ENCODE assay signal across 8 cellular contexts in genomic region chr19:6110360-6110977, GRCh38. TPM values are rescaled to one million over a fixed set of nuclear protein-coding genes. Genes with fewer than 3 reads are reported as not detected.
DNase-seq lines count a peak whose midpoint lies in the region; ATAC-seq and TF ChIP-seq lines count a peak whose summit lies in the region.

Gene RFX2, minus strand, starts transcription at chr19:6110500. Its CDS starts 63,004 bp downstream, at chr19:6047496.

- peak; percentile 85 for ATAC-seq in GM18499 (IDR thresholded peaks at IDR 0.05; ENCODE audit: insufficient read depth, unreplicated experiment)
- ATAC-seq in HG02885 (IDR thresholded peaks at IDR 0.05; ENCODE audit: poor library complexity, unreplicated experiment), result peak; percentile 94

- DNase-seq in NCI-H1694 (lab: John Stamatoyannopoulos, UW) (peak; percentile 94), T-helper 1 cell (peak; percentile 98 to 99 (median 99)), amniotic stem cell (lab: John Stamatoyannopoulos, UW) (peak; percentile 97), left ventricle myocardium inferior (peak; percentile 99), progenitor cell of endocrine pancreas (ENCODE audit: low spot score, unreplicated experiment) (peak; percentile 99), ureter (ENCODE audit: low spot score) (peak; percentile 99)

- no peak for TF ChIP-seq CTCF in left ventricle myocardium inferior (IDR thresholded peaks at IDR 0.05; ENCODE audit: borderline replicate concordance)
- no peak for TF ChIP-seq CTCF in progenitor cell of endocrine pancreas (IDR thresholded peaks at IDR 0.05; ENCODE audit: unreplicated experiment)

- H3K27ac Mint-ChIP-seq in progenitor cell of endocrine pancreas, result peak within 1 kb of the TSS; percentile 92

- H3K9me3 Mint-ChIP-seq in progenitor cell of endocrine pancreas (ENCODE audit: low read depth), result peaks cover 3% of the 10 kb centered on the region

- H3K4me3 ChIP-seq in left ventricle myocardium inferior, result peak within 1 kb of the TSS; percentile 82

- H3K4me1 ChIP-seq in left ventricle myocardium inferior, result peaks cover 36% of the 10 kb centered on the region

- H3K9me3 ChIP-seq in left ventricle myocardium inferior (replicated peaks), result no peaks in the 10 kb centered on the region

- no peaks in the 10 kb centered on the region for H3K36me3 Mint-ChIP-seq in progenitor cell of endocrine pancreas (ENCODE audit: insufficient read depth)

- no peaks in the 10 kb centered on the region for H3K36me3 ChIP-seq in left ventricle myocardium inferior

- peak within 1 kb of the TSS; percentile 86 for H3K27ac ChIP-seq in left ventricle myocardium inferior (replicated peaks)

- no peaks in the 10 kb centered on the region for H3K27me3 ChIP-seq in left ventricle myocardium inferior (ENCODE audit: low read depth)

- peak within 1 kb of the TSS; percentile 86 for H3K4me3 Mint-ChIP-seq in progenitor cell of endocrine pancreas (ENCODE audit: low read depth)

- H3K27me3 Mint-ChIP-seq in progenitor cell of endocrine pancreas, result no peaks in the 10 kb centered on the region

- intact Hi-C loops in left ventricle myocardium inferior (cut with micrococcal nuclease), result no loop called here

- H3K4me1 Mint-ChIP-seq in progenitor cell of endocrine pancreas (ENCODE audit: low read depth), result peaks cover 19% of the 10 kb centered on the region

RNA-seq across cellular contexts. Expression of gene RFX2, which starts in this region (rescaled TPM):
- total RNA-seq in left ventricle myocardium inferior (6.1 TPM), progenitor cell of endocrine pancreas (24.2 and 24.8 TPM in 2 replicates), ureter (30.3 TPM)

Comparison
In these comparisons a context has a peak if more than half of its experiments do, and no peak if none do; other contexts are left out.
1. Peak in every context shown above with its lines: DNase-seq, ATAC-seq, H3K4me3 ChIP-seq and H3K27ac ChIP-seq.